1 cellular context compared by ENCODE assay signal in genomic region chr20:43915209-43916072, GRCh38.
TF ChIP-seq lines count a peak whose summit lies in the region.

No MANE protein-coding gene starts in this region.

TF ChIP-seq in HepG2, 621 proteins besides CTCF, POLR2A, EP300 and RAD21 (continued from another document):
- TF ChIP-seq CREB1 (IDR thresholded peaks at IDR 0.05), result peak; percentile 62; the same call in 1 of the 2 replicates
- no peak for TF ChIP-seq CREB1 (CRISPR knock-in tag; IDR thresholded peaks at IDR 0.05)
- TF ChIP-seq THAP8 (CRISPR knock-in tag; IDR thresholded peaks at IDR 0.05; ENCODE audit: borderline replicate concordance), result 0 out of 2 replicates have a peak, but pooled peaks have one; percentile 62
- no peak for TF ChIP-seq TFAP4 (IDR thresholded peaks at IDR 0.05; ENCODE audit: borderline replicate concordance, low read depth)
- no peak for TF ChIP-seq CENPBD1 (CRISPR knock-in tag; IDR thresholded peaks at IDR 0.05; ENCODE audit: borderline replicate concordance, low read depth)
- TF ChIP-seq ZNF318 (CRISPR knock-in tag; IDR thresholded peaks at IDR 0.05), result no peak
- TF ChIP-seq ZNF280B (CRISPR knock-in tag; IDR thresholded peaks at IDR 0.05; ENCODE audit: borderline replicate concordance), result 0 out of 2 replicates have a peak, but pooled peaks have one; percentile 30
- TF ChIP-seq, protein P1, sequence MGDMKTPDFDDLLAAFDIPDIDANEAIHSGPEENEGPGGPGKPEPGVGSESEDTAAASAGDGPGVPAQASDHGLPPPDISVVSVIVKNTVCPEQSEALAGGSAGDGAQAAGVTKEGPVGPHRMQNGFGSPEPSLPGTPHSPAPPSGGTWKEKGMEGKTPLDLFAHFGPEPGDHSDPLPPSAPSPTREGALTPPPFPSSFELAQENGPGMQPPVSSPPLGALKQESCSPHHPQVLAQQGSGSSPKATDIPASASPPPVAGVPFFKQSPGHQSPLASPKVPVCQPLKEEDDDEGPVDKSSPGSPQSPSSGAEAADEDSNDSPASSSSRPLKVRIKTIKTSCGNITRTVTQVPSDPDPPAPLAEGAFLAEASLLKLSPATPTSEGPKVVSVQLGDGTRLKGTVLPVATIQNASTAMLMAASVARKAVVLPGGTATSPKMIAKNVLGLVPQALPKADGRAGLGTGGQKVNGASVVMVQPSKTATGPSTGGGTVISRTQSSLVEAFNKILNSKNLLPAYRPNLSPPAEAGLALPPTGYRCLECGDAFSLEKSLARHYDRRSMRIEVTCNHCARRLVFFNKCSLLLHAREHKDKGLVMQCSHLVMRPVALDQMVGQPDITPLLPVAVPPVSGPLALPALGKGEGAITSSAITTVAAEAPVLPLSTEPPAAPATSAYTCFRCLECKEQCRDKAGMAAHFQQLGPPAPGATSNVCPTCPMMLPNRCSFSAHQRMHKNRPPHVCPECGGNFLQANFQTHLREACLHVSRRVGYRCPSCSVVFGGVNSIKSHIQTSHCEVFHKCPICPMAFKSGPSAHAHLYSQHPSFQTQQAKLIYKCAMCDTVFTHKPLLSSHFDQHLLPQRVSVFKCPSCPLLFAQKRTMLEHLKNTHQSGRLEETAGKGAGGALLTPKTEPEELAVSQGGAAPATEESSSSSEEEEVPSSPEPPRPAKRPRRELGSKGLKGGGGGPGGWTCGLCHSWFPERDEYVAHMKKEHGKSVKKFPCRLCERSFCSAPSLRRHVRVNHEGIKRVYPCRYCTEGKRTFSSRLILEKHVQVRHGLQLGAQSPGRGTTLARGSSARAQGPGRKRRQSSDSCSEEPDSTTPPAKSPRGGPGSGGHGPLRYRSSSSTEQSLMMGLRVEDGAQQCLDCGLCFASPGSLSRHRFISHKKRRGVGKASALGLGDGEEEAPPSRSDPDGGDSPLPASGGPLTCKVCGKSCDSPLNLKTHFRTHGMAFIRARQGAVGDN (CRISPR knock-in tag; IDR thresholded peaks at IDR 0.05), result 0 out of 2 replicates have a peak, but pooled peaks have one; percentile 21
- no peak for TF ChIP-seq ATF3 (CRISPR knock-in tag; IDR thresholded peaks at IDR 0.05)
TF ChIP-seq in HepG2: peak in this region for 5.
